ENCODE assay signal across 9 cellular contexts in the genomic region with DNA sequence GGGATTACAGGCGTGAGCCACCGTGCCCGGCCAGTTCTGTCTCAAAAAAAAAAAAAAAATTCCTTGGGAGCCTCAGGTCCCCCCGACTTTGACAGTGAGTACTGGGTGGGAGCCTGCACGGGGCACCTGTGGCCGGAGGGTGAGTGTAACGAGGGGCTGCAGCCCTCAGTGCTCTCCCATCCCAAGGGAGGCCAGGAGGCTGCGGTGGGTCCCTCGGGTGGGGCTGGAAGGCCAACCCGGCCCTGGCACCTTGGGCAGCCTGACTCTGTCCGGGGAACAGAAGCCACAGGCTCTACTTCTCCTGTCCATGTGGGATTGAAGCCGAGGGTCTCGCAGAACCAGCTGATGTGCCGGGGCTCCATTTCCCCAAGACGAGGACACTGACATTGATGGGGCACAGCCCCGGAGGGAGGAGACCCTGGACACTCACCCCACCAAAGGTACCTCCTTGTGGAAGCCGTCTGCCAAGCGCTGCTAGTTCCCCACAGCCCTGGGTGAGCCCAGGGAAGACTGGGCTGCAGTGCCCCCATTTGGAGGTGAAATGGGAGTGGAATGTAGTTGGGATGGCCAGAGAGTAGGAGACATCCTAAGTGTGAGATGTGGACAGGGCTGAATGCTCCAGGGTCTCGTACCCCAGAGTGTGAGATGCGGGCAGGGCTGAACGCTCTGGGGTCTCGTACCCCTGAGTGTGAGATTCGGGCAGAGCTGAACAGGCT. TPM values are rescaled to one million over a fixed set of nuclear protein-coding genes. Genes with fewer than 3 reads are reported as not detected.
A peak's percentile ranks its signal among the peaks of the same experiment; 100 is the strongest.
DNase-seq lines count a peak whose midpoint lies in the region; ATAC-seq and TF ChIP-seq lines count a peak whose summit lies in the region.
"Had no signal": no experiment of that assay in that cellular context is flagged by ENCODE, and none has a peak within 500 bp of the region (broad histone marks: within the 10 kb centered on the region; RNA-seq: fewer than 3 reads in every experiment).

No MANE protein-coding gene starts in this region.

- intact Hi-C loops in uterus (cut with DNase I; ENCODE audit: low total_unique reads) = no loop called here

- H3K36me3 ChIP-seq in uterus = no peaks in the 10 kb centered on the region

- TF ChIP-seq POLR2A in uterus (IDR thresholded peaks at IDR 0.05) = no peak

- TF ChIP-seq CTCF in C4-2B (conservative IDR thresholded peaks at IDR 0.05) = no peak
- no peak for TF ChIP-seq CTCF in uterus (IDR thresholded peaks at IDR 0.05)

- peaks cover 0 to 9% of the 10 kb centered on the region in 2 donors for H3K27me3 ChIP-seq in uterus

- H3K9me3 ChIP-seq in uterus = no peaks in the 10 kb centered on the region
- H3K9me3 ChIP-seq: heart right ventricle had no signal

- H3K4me3 ChIP-seq in uterus = no peak overlapping the region
- H3K4me3 ChIP-seq: heart right ventricle had no signal

- DNase-seq in uterus = no peak
- DNase-seq: activated naive CD4-positive, alpha-beta T cell treated with anti-CD3 and anti-CD28 coated beads for 36 hours; central memory CD4-positive, alpha-beta T cell; heart right ventricle; naive thymus-derived CD4-positive, alpha-beta T cell had no signal

- H3K27ac ChIP-seq in C4-2B (peak overlapping the region; percentile 99; the same call in 1 of the 2 replicates), uterus (no peak overlapping the region)
- H3K27ac ChIP-seq: heart right ventricle, RWPE1 had no signal

- H3K4me1 ChIP-seq in uterus = peaks cover 0 to 15% of the 10 kb centered on the region in 2 donors

- ATAC-seq in SK-N-SH treated with all-trans-retinoic acid at 6 μM for 48 hours (peak; percentile 8; the same call in 1 of the 3 replicates), GM19463 (IDR thresholded peaks at IDR 0.05; ENCODE audit: unreplicated experiment) (no peak)
- ATAC-seq: heart right ventricle; naive thymus-derived CD4-positive, alpha-beta T cell had no signal

TF ChIP-seq in SK-N-SH treated with all-trans-retinoic acid at 6 μM for 48 hours, 23 proteins besides CTCF, POLR2A, EP300 and RAD21:
- no peak for TF ChIP-seq RARB (CRISPR knock-in tag; IDR thresholded peaks at IDR 0.05)
- TF ChIP-seq, protein P1, sequence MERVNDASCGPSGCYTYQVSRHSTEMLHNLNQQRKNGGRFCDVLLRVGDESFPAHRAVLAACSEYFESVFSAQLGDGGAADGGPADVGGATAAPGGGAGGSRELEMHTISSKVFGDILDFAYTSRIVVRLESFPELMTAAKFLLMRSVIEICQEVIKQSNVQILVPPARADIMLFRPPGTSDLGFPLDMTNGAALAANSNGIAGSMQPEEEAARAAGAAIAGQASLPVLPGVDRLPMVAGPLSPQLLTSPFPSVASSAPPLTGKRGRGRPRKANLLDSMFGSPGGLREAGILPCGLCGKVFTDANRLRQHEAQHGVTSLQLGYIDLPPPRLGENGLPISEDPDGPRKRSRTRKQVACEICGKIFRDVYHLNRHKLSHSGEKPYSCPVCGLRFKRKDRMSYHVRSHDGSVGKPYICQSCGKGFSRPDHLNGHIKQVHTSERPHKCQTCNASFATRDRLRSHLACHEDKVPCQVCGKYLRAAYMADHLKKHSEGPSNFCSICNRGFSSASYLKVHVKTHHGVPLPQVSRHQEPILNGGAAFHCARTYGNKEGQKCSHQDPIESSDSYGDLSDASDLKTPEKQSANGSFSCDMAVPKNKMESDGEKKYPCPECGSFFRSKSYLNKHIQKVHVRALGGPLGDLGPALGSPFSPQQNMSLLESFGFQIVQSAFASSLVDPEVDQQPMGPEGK (CRISPR knock-in tag; IDR thresholded peaks at IDR 0.05; ENCODE audit: borderline replicate concordance) = no peak
- no peak for TF ChIP-seq ZC3H10 (CRISPR knock-in tag; IDR thresholded peaks at IDR 0.05)
- TF ChIP-seq, protein P2, sequence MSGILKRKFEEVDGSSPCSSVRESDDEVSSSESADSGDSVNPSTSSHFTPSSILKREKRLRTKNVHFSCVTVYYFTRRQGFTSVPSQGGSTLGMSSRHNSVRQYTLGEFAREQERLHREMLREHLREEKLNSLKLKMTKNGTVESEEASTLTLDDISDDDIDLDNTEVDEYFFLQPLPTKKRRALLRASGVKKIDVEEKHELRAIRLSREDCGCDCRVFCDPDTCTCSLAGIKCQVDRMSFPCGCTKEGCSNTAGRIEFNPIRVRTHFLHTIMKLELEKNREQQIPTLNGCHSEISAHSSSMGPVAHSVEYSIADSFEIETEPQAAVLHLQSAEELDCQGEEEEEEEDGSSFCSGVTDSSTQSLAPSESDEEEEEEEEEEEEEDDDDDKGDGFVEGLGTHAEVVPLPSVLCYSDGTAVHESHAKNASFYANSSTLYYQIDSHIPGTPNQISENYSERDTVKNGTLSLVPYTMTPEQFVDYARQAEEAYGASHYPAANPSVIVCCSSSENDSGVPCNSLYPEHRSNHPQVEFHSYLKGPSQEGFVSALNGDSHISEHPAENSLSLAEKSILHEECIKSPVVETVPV (CRISPR knock-in tag; IDR thresholded peaks at IDR 0.05) = no peak
- no peak for TF ChIP-seq TCF4 (CRISPR knock-in tag; IDR thresholded peaks at IDR 0.05; ENCODE audit: borderline replicate concordance)
- no peak for TF ChIP-seq SNAI2 (CRISPR knock-in tag; IDR thresholded peaks at IDR 0.05)
- TF ChIP-seq ARNTL (CRISPR knock-in tag; IDR thresholded peaks at IDR 0.05; ENCODE audit: borderline replicate concordance, low read depth) = no peak
- TF ChIP-seq, protein P3, sequence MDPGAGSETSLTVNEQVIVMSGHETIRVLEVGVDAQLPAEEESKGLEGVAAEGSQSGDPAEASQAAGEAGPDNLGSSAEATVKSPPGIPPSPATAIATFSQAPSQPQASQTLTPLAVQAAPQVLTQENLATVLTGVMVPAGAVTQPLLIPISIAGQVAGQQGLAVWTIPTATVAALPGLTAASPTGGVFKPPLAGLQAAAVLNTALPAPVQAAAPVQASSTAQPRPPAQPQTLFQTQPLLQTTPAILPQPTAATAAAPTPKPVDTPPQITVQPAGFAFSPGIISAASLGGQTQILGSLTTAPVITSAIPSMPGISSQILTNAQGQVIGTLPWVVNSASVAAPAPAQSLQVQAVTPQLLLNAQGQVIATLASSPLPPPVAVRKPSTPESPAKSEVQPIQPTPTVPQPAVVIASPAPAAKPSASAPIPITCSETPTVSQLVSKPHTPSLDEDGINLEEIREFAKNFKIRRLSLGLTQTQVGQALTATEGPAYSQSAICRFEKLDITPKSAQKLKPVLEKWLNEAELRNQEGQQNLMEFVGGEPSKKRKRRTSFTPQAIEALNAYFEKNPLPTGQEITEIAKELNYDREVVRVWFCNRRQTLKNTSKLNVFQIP (CRISPR knock-in tag; IDR thresholded peaks at IDR 0.05; ENCODE audit: borderline replicate concordance, low read depth) = no peak
- TF ChIP-seq ZFP3 (CRISPR knock-in tag; IDR thresholded peaks at IDR 0.05) = no peak
- no peak for TF ChIP-seq ZNF70 (CRISPR knock-in tag; IDR thresholded peaks at IDR 0.05)
- TF ChIP-seq, protein P4, sequence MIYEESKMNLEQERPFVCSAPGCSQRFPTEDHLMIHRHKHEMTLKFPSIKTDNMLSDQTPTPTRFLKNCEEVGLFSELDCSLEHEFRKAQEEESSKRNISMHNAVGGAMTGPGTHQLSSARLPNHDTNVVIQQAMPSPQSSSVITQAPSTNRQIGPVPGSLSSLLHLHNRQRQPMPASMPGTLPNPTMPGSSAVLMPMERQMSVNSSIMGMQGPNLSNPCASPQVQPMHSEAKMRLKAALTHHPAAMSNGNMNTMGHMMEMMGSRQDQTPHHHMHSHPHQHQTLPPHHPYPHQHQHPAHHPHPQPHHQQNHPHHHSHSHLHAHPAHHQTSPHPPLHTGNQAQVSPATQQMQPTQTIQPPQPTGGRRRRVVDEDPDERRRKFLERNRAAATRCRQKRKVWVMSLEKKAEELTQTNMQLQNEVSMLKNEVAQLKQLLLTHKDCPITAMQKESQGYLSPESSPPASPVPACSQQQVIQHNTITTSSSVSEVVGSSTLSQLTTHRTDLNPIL (CRISPR knock-in tag; IDR thresholded peaks at IDR 0.05; ENCODE audit: low read depth) = no peak
- TF ChIP-seq OSR1 (CRISPR knock-in tag; IDR thresholded peaks at IDR 0.05) = no peak
- TF ChIP-seq, protein P5, sequence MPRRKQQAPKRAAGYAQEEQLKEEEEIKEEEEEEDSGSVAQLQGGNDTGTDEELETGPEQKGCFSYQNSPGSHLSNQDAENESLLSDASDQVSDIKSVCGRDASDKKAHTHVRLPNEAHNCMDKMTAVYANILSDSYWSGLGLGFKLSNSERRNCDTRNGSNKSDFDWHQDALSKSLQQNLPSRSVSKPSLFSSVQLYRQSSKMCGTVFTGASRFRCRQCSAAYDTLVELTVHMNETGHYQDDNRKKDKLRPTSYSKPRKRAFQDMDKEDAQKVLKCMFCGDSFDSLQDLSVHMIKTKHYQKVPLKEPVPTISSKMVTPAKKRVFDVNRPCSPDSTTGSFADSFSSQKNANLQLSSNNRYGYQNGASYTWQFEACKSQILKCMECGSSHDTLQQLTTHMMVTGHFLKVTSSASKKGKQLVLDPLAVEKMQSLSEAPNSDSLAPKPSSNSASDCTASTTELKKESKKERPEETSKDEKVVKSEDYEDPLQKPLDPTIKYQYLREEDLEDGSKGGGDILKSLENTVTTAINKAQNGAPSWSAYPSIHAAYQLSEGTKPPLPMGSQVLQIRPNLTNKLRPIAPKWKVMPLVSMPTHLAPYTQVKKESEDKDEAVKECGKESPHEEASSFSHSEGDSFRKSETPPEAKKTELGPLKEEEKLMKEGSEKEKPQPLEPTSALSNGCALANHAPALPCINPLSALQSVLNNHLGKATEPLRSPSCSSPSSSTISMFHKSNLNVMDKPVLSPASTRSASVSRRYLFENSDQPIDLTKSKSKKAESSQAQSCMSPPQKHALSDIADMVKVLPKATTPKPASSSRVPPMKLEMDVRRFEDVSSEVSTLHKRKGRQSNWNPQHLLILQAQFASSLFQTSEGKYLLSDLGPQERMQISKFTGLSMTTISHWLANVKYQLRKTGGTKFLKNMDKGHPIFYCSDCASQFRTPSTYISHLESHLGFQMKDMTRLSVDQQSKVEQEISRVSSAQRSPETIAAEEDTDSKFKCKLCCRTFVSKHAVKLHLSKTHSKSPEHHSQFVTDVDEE (CRISPR knock-in tag; IDR thresholded peaks at IDR 0.05) = no peak
- no peak for TF ChIP-seq ZFP30 (CRISPR knock-in tag; IDR thresholded peaks at IDR 0.05)
- no peak for TF ChIP-seq ISL1 (CRISPR knock-in tag; IDR thresholded peaks at IDR 0.05)
- TF ChIP-seq PPARA (CRISPR knock-in tag; IDR thresholded peaks at IDR 0.05; ENCODE audit: borderline replicate concordance) = no peak
- no peak for TF ChIP-seq CSDC2 (CRISPR knock-in tag; IDR thresholded peaks at IDR 0.05)
- TF ChIP-seq BACH2 (CRISPR knock-in tag; IDR thresholded peaks at IDR 0.05; ENCODE audit: borderline replicate concordance) = no peak

RNA-seq across cellular contexts. Expression of a gene that starts 2.3 kb away (rescaled TPM):
- under 1 TPM in 2 of 4 donors, not detected in 2; 0.07 to 0.12 TPM for total RNA-seq in uterus
- total RNA-seq: activated naive CD4-positive, alpha-beta T cell treated with anti-CD3 and anti-CD28 coated beads for 36 hours had no signal

RNA-seq across cellular contexts. Expression of a gene that starts 8.6 kb away (rescaled TPM):
- total RNA-seq in uterus = 10 to 100 TPM in 2 of 4 donors, 1 to 10 TPM in 2; 2.8 to 45.8 (median 9.9) TPM

RNA-seq across cellular contexts. Expression of a gene that starts 16.0 kb away (rescaled TPM):
- 10 to 100 TPM in 2 of 4 donors, 1 to 10 TPM in 2; 2.8 to 24.8 (median 13.9) TPM for total RNA-seq in uterus

RNA-seq across cellular contexts. Expression of a gene that starts 22.1 kb away (rescaled TPM):
- total RNA-seq in uterus = 10 to 100 TPM in 2 of 4 donors, 1 to 10 TPM in 2; 1.2 to 12.7 (median 10.1) TPM
